In genomic region chr17:57369509-57369945, GRCh38 we compare ENCODE assay signal across 9 cellular contexts.
DNase-seq lines count a peak whose midpoint lies in the region; ATAC-seq, FAIRE-seq and TF ChIP-seq lines count a peak whose summit lies in the region.
"Had no signal": no experiment of that assay in that cellular context is flagged by ENCODE, and none has a peak within 500 bp of the region (broad histone marks: within the 10 kb centered on the region; RNA-seq: fewer than 3 reads in every experiment).

No MANE protein-coding gene starts in this region.

- no peaks in the 10 kb centered on the region for H3K27me3 Mint-ChIP-seq in osteocyte (ENCODE audit: unreplicated experiment)
- H3K27me3 Mint-ChIP-seq: activated CD4-positive, alpha-beta T cell treated with anti-CD3 and anti-CD28 coated beads, Interleukin-2, amount 10 ng/mL, durations not matched to agents 7 days and 5 days had no signal

- no peak overlapping the region for H3K4me3 ChIP-seq in bronchial epithelial cell (ENCODE audit: low read depth, low read length)

- H3K27ac Mint-ChIP-seq in osteocyte (ENCODE audit: unreplicated experiment): peak overlapping the region; percentile 53
- H3K27ac Mint-ChIP-seq: activated CD4-positive, alpha-beta T cell treated with anti-CD3 and anti-CD28 coated beads, Interleukin-2, amount 10 ng/mL, durations not matched to agents 7 days and 5 days had no signal

- FAIRE-seq in GM19239 (lab: Jason Lieb, UNC): peak; percentile 59
- no peak for FAIRE-seq in bronchial epithelial cell (lab: Jason Lieb, UNC)

- peaks cover 5% of the 10 kb centered on the region for H3K9me3 Mint-ChIP-seq in osteocyte (ENCODE audit: unreplicated experiment)

- DNase-seq in GM19239 (ENCODE audit: insufficient read length, low spot score): no peak
- peak; percentile 23 for DNase-seq in bronchial epithelial cell (ENCODE audit: low read depth)
- no peak for DNase-seq in osteocyte (ENCODE audit: extremely low spot score, unreplicated experiment)
- DNase-seq in NK-92 (lab: John Stamatoyannopoulos, UW; ENCODE audit: unreplicated experiment): no peak
- no peak for DNase-seq in H4 (ENCODE audit: low spot score)
- DNase-seq in NCI-H2227 (lab: John Stamatoyannopoulos, UW; ENCODE audit: unreplicated experiment): no peak
- DNase-seq in T-helper 9 cell: no peak
- DNase-seq: activated CD4-positive, alpha-beta T cell treated with anti-CD3 and anti-CD28 coated beads, Interleukin-2, amount 10 ng/mL, durations not matched to agents 7 days and 5 days had no signal

- no peak overlapping the region for H3K4me3 Mint-ChIP-seq in osteocyte (ENCODE audit: unreplicated experiment)
- H3K4me3 Mint-ChIP-seq: activated CD4-positive, alpha-beta T cell treated with anti-CD3 and anti-CD28 coated beads, Interleukin-2, amount 10 ng/mL, durations not matched to agents 7 days and 5 days had no signal

- no peaks in the 10 kb centered on the region for H3K36me3 ChIP-seq in bronchial epithelial cell (ENCODE audit: control insufficient read depth, insufficient read depth, low read length)

- TF ChIP-seq CTCF in bronchial epithelial cell (IDR thresholded peaks at IDR 0.05; ENCODE audit: insufficient read depth, low read length, severe bottlenecking) (no peak), osteocyte (IDR thresholded peaks at IDR 0.05) (no peak)

- H3K27me3 ChIP-seq in bronchial epithelial cell (ENCODE audit: control insufficient read depth, insufficient read depth, low read length): no peaks in the 10 kb centered on the region

- peak; percentile 38 for ATAC-seq in HG03342 (IDR thresholded peaks at IDR 0.05; ENCODE audit: unreplicated experiment)

- H3K36me3 Mint-ChIP-seq in osteocyte (ENCODE audit: unreplicated experiment): peaks cover 1% of the 10 kb centered on the region

- H3K4me1 Mint-ChIP-seq in osteocyte (ENCODE audit: unreplicated experiment): peaks cover 39% of the 10 kb centered on the region
